In genomic region chr9:114157516-114158176, GRCh38 we compare ENCODE assay signal across 10 cellular contexts. TPM values are rescaled to one million over a fixed set of nuclear protein-coding genes. Genes with fewer than 3 reads are reported as not detected.
A peak's percentile ranks its signal among the peaks of the same experiment; 100 is the strongest.
DNase-seq lines count a peak whose midpoint lies in the region; ATAC-seq and TF ChIP-seq lines count a peak whose summit lies in the region.
"Had no signal": no experiment of that assay in that cellular context is flagged by ENCODE, and none has a peak within 500 bp of the region (broad histone marks: within the 10 kb centered on the region; RNA-seq: fewer than 3 reads in every experiment).

No MANE protein-coding gene starts in this region.

- H4K5ac ChIP-seq in mesendoderm (ENCODE audit: low read length): no peak overlapping the region

- no peak overlapping the region for H2BK15ac ChIP-seq in mesendoderm (replicated peaks; ENCODE audit: low read depth)

- DNase-seq in stimulated activated naive CD8-positive, alpha-beta T cell treated with anti-CD3 and anti-CD28 coated beads, Interleukin-15, Interleukin-2, amounts not matched to agents 100 U/mL and 50 U/mL, for 24 hours: no peak
- DNase-seq in central memory CD8-positive, alpha-beta T cell (ENCODE audit: low spot score in 2 of 2): no peak
- DNase-seq in mesendoderm: no peak
- DNase-seq in aorta: no peak
- DNase-seq in COR-L47 (lab: John Stamatoyannopoulos, UW): no peak
- DNase-seq in right atrium auricular region (ENCODE audit: low spot score): no peak
- DNase-seq: NCI-H1092 had no signal

- H3K9ac ChIP-seq in mesendoderm (ENCODE audit: low read length): peak overlapping the region; percentile 87

- no peak overlapping the region for H2BK120ac ChIP-seq in mesendoderm (ENCODE audit: low read depth, low read length)

- TF ChIP-seq CTCF in right atrium auricular region (IDR thresholded peaks at IDR 0.05): no peak

- H3K9me3 ChIP-seq in aorta (ENCODE audit: control insufficient read depth, low read length) (no peaks in the 10 kb centered on the region), right atrium auricular region (no peaks in the 10 kb centered on the region)

- no peak overlapping the region for H3K4me3 ChIP-seq in mesendoderm (ENCODE audit: low read length)
- no peak overlapping the region for H3K4me3 ChIP-seq in aorta (ENCODE audit: low read length in 2 of 2)
- H3K4me3 ChIP-seq in right atrium auricular region: no peak overlapping the region

- H3K27ac ChIP-seq in mesendoderm (ENCODE audit: low read depth, low read length): peak overlapping the region; percentile 16
- H3K27ac ChIP-seq in aorta (ENCODE audit: low read depth in 1 of 2, low read length in 2 of 2): peak overlapping the region; percentile 14 to 70
- H3K27ac ChIP-seq in right atrium auricular region: no peak overlapping the region
- H3K27ac ChIP-seq: C4-2B had no signal

- H3K9me3 Mint-ChIP-seq in stimulated activated naive CD8-positive, alpha-beta T cell treated with anti-CD3 and anti-CD28 coated beads, Interleukin-15, Interleukin-2, amounts not matched to agents 100 ng/mL and 50 ng/mL, for 24 hours: no peaks in the 10 kb centered on the region
- H3K9me3 Mint-ChIP-seq in central memory CD8-positive, alpha-beta T cell: no peaks in the 10 kb centered on the region

- H3K4me1 ChIP-seq in mesendoderm (ENCODE audit: control insufficient read depth, low read depth, low read length) (peaks cover 19% of the 10 kb centered on the region), aorta (ENCODE audit: control insufficient read depth in 1 of 2, insufficient read depth in 2 of 2, low read length in 2 of 2) (no peaks in the 10 kb centered on the region), right atrium auricular region (peaks cover 0 to 33% of the 10 kb centered on the region in 2 donors)

- H3K4me3 Mint-ChIP-seq in stimulated activated naive CD8-positive, alpha-beta T cell treated with anti-CD3 and anti-CD28 coated beads, Interleukin-15, Interleukin-2, amounts not matched to agents 100 ng/mL and 50 ng/mL, for 24 hours: peak overlapping the region; percentile 94
- peak overlapping the region; percentile 76 for H3K4me3 Mint-ChIP-seq in central memory CD8-positive, alpha-beta T cell

- no peak overlapping the region for H3K4ac ChIP-seq in mesendoderm (ENCODE audit: low read depth, low read length)

- ATAC-seq in stimulated activated naive CD8-positive, alpha-beta T cell treated with anti-CD3 and anti-CD28 coated beads, Interleukin-15, Interleukin-2, amounts not matched to agents 100 U/mL and 50 U/mL, for 24 hours: no peak
- ATAC-seq in central memory CD8-positive, alpha-beta T cell (replicated peaks; ENCODE audit: extremely low read depth, poor library complexity, severe bottlenecking): no peak
- ATAC-seq in aorta (ENCODE audit: low FRiP score) (no peak), GM18868 (IDR thresholded peaks at IDR 0.05; ENCODE audit: unreplicated experiment) (no peak)

- peaks cover 22% of the 10 kb centered on the region for H3K79me1 ChIP-seq in mesendoderm (ENCODE audit: low read length)

- no peak overlapping the region for H2BK5ac ChIP-seq in mesendoderm (ENCODE audit: low read length)

- H2AK5ac ChIP-seq in mesendoderm (ENCODE audit: low read length): peak overlapping the region; percentile 65

- H3K4me1 Mint-ChIP-seq in stimulated activated naive CD8-positive, alpha-beta T cell treated with anti-CD3 and anti-CD28 coated beads, Interleukin-15, Interleukin-2, amounts not matched to agents 100 ng/mL and 50 ng/mL, for 24 hours (ENCODE audit: low read depth): peaks cover 25% of the 10 kb centered on the region
- H3K4me1 Mint-ChIP-seq in central memory CD8-positive, alpha-beta T cell: peaks cover 25% of the 10 kb centered on the region

- no CpG with 5 or more reads among the region's 9 CpGs for WGBS in mesendoderm (ENCODE audit: extremely low coverage, insufficient coverage, low lambda C conversion rate)
- WGBS in aorta, 2 donors: 25 to 28% methylated on average over 9 of the region's 9 CpGs

- H3K23ac ChIP-seq in mesendoderm (ENCODE audit: low read length): peak overlapping the region; percentile 48

- no peak overlapping the region for H4K8ac ChIP-seq in mesendoderm (ENCODE audit: low read depth, low read length)

- H3K36me3 ChIP-seq in mesendoderm (ENCODE audit: control insufficient read depth, insufficient read depth, low read length): no peaks in the 10 kb centered on the region
- no peaks in the 10 kb centered on the region for H3K36me3 ChIP-seq in aorta (ENCODE audit: control insufficient read depth in 1 of 2, insufficient read depth in 2 of 2, low read length in 1 of 2)
- no peaks in the 10 kb centered on the region for H3K36me3 ChIP-seq in right atrium auricular region

- H3K56ac ChIP-seq in mesendoderm (ENCODE audit: low read length): peak overlapping the region; percentile 80

- peak overlapping the region; percentile 25 for H3K4me2 ChIP-seq in mesendoderm (ENCODE audit: low read length)

- H3K27ac Mint-ChIP-seq in stimulated activated naive CD8-positive, alpha-beta T cell treated with anti-CD3 and anti-CD28 coated beads, Interleukin-15, Interleukin-2, amounts not matched to agents 100 ng/mL and 50 ng/mL, for 24 hours: no peak overlapping the region
- H3K27ac Mint-ChIP-seq in central memory CD8-positive, alpha-beta T cell (ENCODE audit: low read depth): no peak overlapping the region

- H3K27me3 Mint-ChIP-seq in stimulated activated naive CD8-positive, alpha-beta T cell treated with anti-CD3 and anti-CD28 coated beads, Interleukin-15, Interleukin-2, amounts not matched to agents 100 ng/mL and 50 ng/mL, for 24 hours: peaks cover 36% of the 10 kb centered on the region
- peaks cover 54% of the 10 kb centered on the region for H3K27me3 Mint-ChIP-seq in central memory CD8-positive, alpha-beta T cell

- H3K79me2 ChIP-seq in mesendoderm (ENCODE audit: control insufficient read depth, insufficient read depth, low read length): peaks cover 19% of the 10 kb centered on the region

- H3K27me3 ChIP-seq in mesendoderm (ENCODE audit: insufficient read depth, low read length, poor library complexity) (peaks cover 5% of the 10 kb centered on the region), aorta (ENCODE audit: control insufficient read depth in 1 of 2, insufficient read depth in 2 of 2, low read length in 1 of 2) (no peaks in the 10 kb centered on the region), right atrium auricular region (peaks cover 0 to 6% of the 10 kb centered on the region in 2 donors)

- H3K18ac ChIP-seq in mesendoderm (ENCODE audit: low read length): peak overlapping the region; percentile 13

- no peaks in the 10 kb centered on the region for H3K36me3 Mint-ChIP-seq in stimulated activated naive CD8-positive, alpha-beta T cell treated with anti-CD3 and anti-CD28 coated beads, Interleukin-15, Interleukin-2, amounts not matched to agents 100 ng/mL and 50 ng/mL, for 24 hours (ENCODE audit: low read depth)
- H3K36me3 Mint-ChIP-seq in central memory CD8-positive, alpha-beta T cell (ENCODE audit: insufficient read depth): peaks cover 3% of the 10 kb centered on the region

- intact Hi-C loops in aorta (cut with DNase I): loop anchor here (2.0 to 5.0 kb wide), 3 partner anchors 80 to 115 kb away; no protein-coding TSS in a partner anchor

RNA-seq across cellular contexts. Expression of gene COL27A1, which starts 2.3 kb away (rescaled TPM):
- 13.9 TPM for polyA plus RNA-seq in mesendoderm (2013, experiment 1 of 2)
- 13.5 TPM for polyA plus RNA-seq in mesendoderm (2013, experiment 2 of 2)
- total RNA-seq in aorta: 10 to 100 TPM; 36.9 to 54.3 TPM
- 10 to 100 TPM in 1 of 2 donors, 1 to 10 TPM in 1; 1.9 to 59.4 TPM for polyA plus RNA-seq in aorta
- 1 to 10 TPM; 1.5 to 2.7 TPM for total RNA-seq in right atrium auricular region

RNA-seq across cellular contexts. Expression of gene KIF12, which starts 58.6 kb away (rescaled TPM):
- polyA plus RNA-seq in mesendoderm (2013, experiment 1 of 2): 0.41 TPM
- polyA plus RNA-seq in mesendoderm (2013, experiment 2 of 2): 0.63 TPM
- total RNA-seq in aorta (not detected), right atrium auricular region (not detected)
- polyA plus RNA-seq in aorta: 1 to 10 TPM in 1 of 2 donors, under 1 TPM in 1; 0.38 to 8.4 TPM

Comparison
In these comparisons a context has a peak if more than half of its experiments do, and no peak if none do; other contexts are left out.
1. H3K27ac ChIP-seq: peak in mesendoderm (single experiment) and aorta (2 of 2); none in right atrium auricular region (0 of 2).
2. RNA of gene COL27A1, which starts 2.3 kb away (total RNA-seq): 36.9 to 54.3 TPM in aorta; 1.5 to 2.7 TPM in right atrium auricular region; every median in the first group is over 10 times any median in the second.